ENCODE assay signal across 23 cellular contexts in genomic region chr7:129886184-129886817, GRCh38.
DNase-seq lines count a peak whose midpoint lies in the region; ATAC-seq, FAIRE-seq and TF ChIP-seq lines count a peak whose summit lies in the region.
"Had no signal": no experiment of that assay in that cellular context is flagged by ENCODE, and none has a peak within 500 bp of the region (broad histone marks: within the 10 kb centered on the region; RNA-seq: fewer than 3 reads in every experiment).

No MANE protein-coding gene starts in this region.

- H3K27me3 ChIP-seq in right lobe of liver = no peaks in the 10 kb centered on the region
- H3K27me3 ChIP-seq in HepG2 (ENCODE audit: control insufficient read depth in 1 of 2, insufficient read depth in 2 of 2, low read length in 2 of 2) = no peaks in the 10 kb centered on the region
- no peaks in the 10 kb centered on the region for H3K27me3 ChIP-seq in cardiac muscle cell
- no peaks in the 10 kb centered on the region for H3K27me3 ChIP-seq in neural cell (ENCODE audit: insufficient read depth, low read depth, low read length)
- H3K27me3 ChIP-seq: colonic mucosa, SJSA1 had no signal

- peak; percentile 26 to 77 (median 53) for ATAC-seq in right lobe of liver
- no peak for ATAC-seq in HepG2
- no peak for ATAC-seq in activated naive CD4-positive, alpha-beta T cell treated with anti-CD3 and anti-CD28 coated beads, Interleukin-2, amount 50 U/mL, for 72 hours
- ATAC-seq in HG02759 (IDR thresholded peaks at IDR 0.05; ENCODE audit: unreplicated experiment) = no peak
- ATAC-seq: stimulated activated naive CD8-positive, alpha-beta T cell treated with anti-CD3 and anti-CD28 coated beads, Interleukin-15, Interleukin-2, amounts not matched to agents 100 U/mL and 50 U/mL, for 24 hours had no signal

- H3K9me2 ChIP-seq in neural cell (ENCODE audit: insufficient read depth, low read length) = no peaks in the 10 kb centered on the region

- FAIRE-seq in HepG2 (lab: Jason Lieb, UNC) = no peak
- FAIRE-seq: A204.1 had no signal

- TF ChIP-seq CTCF in right lobe of liver (IDR thresholded peaks at IDR 0.05) (no peak), HepG2 (CRISPR knock-in tag; IDR thresholded peaks at IDR 0.05) (no peak), cardiac muscle cell (IDR thresholded peaks at IDR 0.05; ENCODE audit: low read depth, low read length) (no peak), neural cell (IDR thresholded peaks at IDR 0.05; ENCODE audit: poor library complexity, severe bottlenecking) (no peak)

- TF ChIP-seq POLR2A in right lobe of liver (IDR thresholded peaks at IDR 0.05) (no peak), HepG2 (IDR thresholded peaks at IDR 0.05; ENCODE audit: insufficient read depth in 1 of 2, low read depth in 2 of 2, low read length in 2 of 2) (no peak)

- intact Hi-C loops in right lobe of liver (cut with DNase I) (no loop called here), HepG2 (cut with micrococcal nuclease; ENCODE audit: unreplicated experiment) (no loop called here), posterior cingulate gyrus (cut with DNase I) (no loop called here)

- no peak overlapping the region for H2AFZ ChIP-seq in HepG2 (ENCODE audit: low read length)
- no peak overlapping the region for H2AFZ ChIP-seq in neural cell (ENCODE audit: low read depth, low read length)
- H2AFZ ChIP-seq: PC-9 had no signal

- in situ Hi-C loops in HepG2 (cut with HindIII; ENCODE audit: extremely low pct_ligation_motif_present, low pct_unique_long_range_greater_than_20kb) = no loop called here

- H3K4me2 ChIP-seq in HepG2 (ENCODE audit: low read depth, low read length) = no peak overlapping the region
- no peak overlapping the region for H3K4me2 ChIP-seq in neural cell (ENCODE audit: low read length)
- H3K4me2 ChIP-seq: PC-9 had no signal

- no peaks in the 10 kb centered on the region for H3F3A ChIP-seq in neural cell (ENCODE audit: insufficient read depth, low read length, poor library complexity, severe bottlenecking)

- no peaks in the 10 kb centered on the region for H3K36me3 Mint-ChIP-seq in activated naive CD4-positive, alpha-beta T cell treated with anti-CD3 and anti-CD28 coated beads, Interleukin-2, amount 50 U/mL, for 72 hours

- BruUV-seq in HepG2 (replicated peaks; lab: Mats Ljungman, UMichigan) = no TSS peak

- H3K9ac ChIP-seq in HepG2 (ENCODE audit: insufficient read depth, low read depth, low read length) (no peak overlapping the region), neural cell (ENCODE audit: low read length) (no peak overlapping the region)

- H3K9me3 ChIP-seq in right lobe of liver (no peaks in the 10 kb centered on the region), HepG2 (ENCODE audit: low read length) (no peaks in the 10 kb centered on the region), cardiac muscle cell (ENCODE audit: low read depth) (no peaks in the 10 kb centered on the region), neural cell (ENCODE audit: low read length) (no peaks in the 10 kb centered on the region)
- H3K9me3 ChIP-seq: colonic mucosa, SJSA1 had no signal

- H3K27ac ChIP-seq in right lobe of liver (no peak overlapping the region), HepG2 (ENCODE audit: extremely low read length, insufficient read depth, low read length) (no peak overlapping the region), cardiac muscle cell (peak overlapping the region; percentile 65), neural cell (ENCODE audit: low read length) (no peak overlapping the region)
- H3K27ac ChIP-seq: C4-2B, colonic mucosa, PC-9, SJSA1 had no signal

- H3K4me3 ChIP-seq in right lobe of liver (no peak overlapping the region), HepG2 (replicated peaks in 1 of 3; ENCODE audit: insufficient read depth in 1 of 3, low read depth in 2 of 3, low read length in 3 of 3) (no peak overlapping the region), cardiac muscle cell (no peak overlapping the region), neural cell (ENCODE audit: low read length) (no peak overlapping the region)
- H3K4me3 ChIP-seq: colonic mucosa, PC-9, SJSA1 had no signal

- TF ChIP-seq RAD21 in HepG2 (CRISPR knock-in tag; IDR thresholded peaks at IDR 0.05) (no peak), neural cell (conservative IDR thresholded peaks at IDR 0.05) (no peak)

- no peaks in the 10 kb centered on the region for H3K9me3 Mint-ChIP-seq in activated naive CD4-positive, alpha-beta T cell treated with anti-CD3 and anti-CD28 coated beads, Interleukin-2, amount 50 U/mL, for 72 hours
- H3K9me3 Mint-ChIP-seq: H9 had no signal

- TF ChIP-seq EP300 in HepG2 (IDR thresholded peaks at IDR 0.05; ENCODE audit: low read depth in 2 of 2, low read length in 2 of 2) = no peak
- TF ChIP-seq EP300 in HepG2 (CRISPR knock-in tag; IDR thresholded peaks at IDR 0.05; ENCODE audit: borderline replicate concordance) = no peak
- TF ChIP-seq EP300 in neural cell (conservative IDR thresholded peaks at IDR 0.05; ENCODE audit: poor library complexity, severe bottlenecking) = peak; percentile 64

- H4K20me1 ChIP-seq in HepG2 (ENCODE audit: insufficient read depth, low read length) (peaks cover 5% of the 10 kb centered on the region; the same call in 1 of the 2 replicates), neural cell (ENCODE audit: insufficient read depth) (no peaks in the 10 kb centered on the region)

- H3K4me1 ChIP-seq in right lobe of liver (peaks cover 0 to 6% (median 0%) of the 10 kb centered on the region in 4 donors), HepG2 (ENCODE audit: insufficient read depth, low read length) (peaks cover 19% of the 10 kb centered on the region), cardiac muscle cell (ENCODE audit: low read depth) (peaks cover 7% of the 10 kb centered on the region)
- H3K4me1 ChIP-seq: colonic mucosa, SJSA1 had no signal

- 58% methylated on average over 3 of the region's 3 CpGs for WGBS in right lobe of liver (ENCODE audit: insufficient coverage, low coverage, low lambda C conversion rate, missing lambda C conversion rate)
- WGBS in HepG2 (ENCODE audit: low lambda C conversion rate) = 95% methylated on average over 3 of the region's 3 CpGs

- H3K79me2 ChIP-seq in HepG2 (ENCODE audit: insufficient read depth, low read length) (no peaks in the 10 kb centered on the region), neural cell (replicated peaks; ENCODE audit: insufficient read depth, low read length) (peaks cover 25% of the 10 kb centered on the region)

- POLR2A ChIA-PET in HepG2 (lab: Yijun Ruan, JAX) = no interaction called here

- no peak overlapping the region for H3K27ac Mint-ChIP-seq in activated naive CD4-positive, alpha-beta T cell treated with anti-CD3 and anti-CD28 coated beads, Interleukin-2, amount 50 U/mL, for 72 hours

- DNase-seq in right lobe of liver (no peak), HepG2 (ENCODE audit: low spot score) (no peak), cardiac muscle cell (ENCODE audit: low read depth in 1 of 2, low spot score in 1 of 2) (no peak), NCI-H82 (lab: John Stamatoyannopoulos, UW) (no peak), posterior cingulate gyrus (no peak)
- no peak for DNase-seq in activated naive CD4-positive, alpha-beta T cell treated with anti-CD3 and anti-CD28 coated beads, Interleukin-2, amount 50 U/mL, for 72 hours (ENCODE audit: low spot score in 2 of 2)
- DNase-seq: activated CD4-positive, alpha-beta T cell treated with anti-CD3 and anti-CD28 coated beads, Interleukin-2, amount 50 U/mL, for 48 hours; activated naive CD4-positive, alpha-beta T cell treated with anti-CD3 and anti-CD28 coated beads, Interleukin-2, amount 50 U/mL, for 16 hours; colonic mucosa; GF-D8; H9; hypothalamus; MM.1S; NCI-H1694 treated with DMSO at 0.1 percent for 48 hours; NCI-H2227 treated with DMSO at 0.1 percent for 48 hours; PC-9; stimulated activated CD4-positive, alpha-beta T cell treated with anti-CD3 and anti-CD28 coated beads, Interleukin-2, amount 100 ng/mL, for 24 hours; stimulated activated naive CD8-positive, alpha-beta T cell treated with anti-CD3 and anti-CD28 coated beads, Interleukin-15, Interleukin-2, amounts not matched to agents 100 U/mL and 50 U/mL, for 24 hours had no signal

- CTCF ChIA-PET in HepG2 (lab: Yijun Ruan, JAX; ENCODE audit: low intra/inter-chr PET ratio, low total read pairs) = no interaction called here

- H3K36me3 ChIP-seq in right lobe of liver (no peaks in the 10 kb centered on the region), HepG2 (replicated peaks in 1 of 2; ENCODE audit: control insufficient read depth in 1 of 2, insufficient read depth in 2 of 2, low read length in 2 of 2) (peaks cover 2 to 14% of the 10 kb centered on the region in 2 experiments; a peak in 2 of 5 replicates), cardiac muscle cell (peaks cover 8% of the 10 kb centered on the region), neural cell (ENCODE audit: insufficient read depth, low read length) (no peaks in the 10 kb centered on the region)
- H3K36me3 ChIP-seq: colonic mucosa, SJSA1 had no signal

TF ChIP-seq in HepG2, 621 proteins besides CTCF, POLR2A, EP300 and RAD21 (continues in another document):
- no peak for TF ChIP-seq ZBTB34 (CRISPR knock-in tag; IDR thresholded peaks at IDR 0.05)

TF ChIP-seq in neural cell, 6 proteins besides CTCF, POLR2A, EP300 and RAD21 (continues in another document):
- TF ChIP-seq TAF1 (IDR thresholded peaks at IDR 0.05; ENCODE audit: low read depth) (no peak), POLR2AphosphoS5 (IDR thresholded peaks at IDR 0.05) (no peak), SMC3 (conservative IDR thresholded peaks at IDR 0.05; ENCODE audit: poor library complexity) (no peak), EZH2 (IDR thresholded peaks at IDR 0.05; ENCODE audit: borderline replicate concordance, insufficient read depth, low read length, poor library complexity, severe bottlenecking) (no peak), MXI1 (conservative IDR thresholded peaks at IDR 0.05; ENCODE audit: poor library complexity, severe bottlenecking) (no peak)

Comparison
In these comparisons a context has a peak if more than half of its experiments do, and no peak if none do; other contexts are left out.
1. ATAC-seq: peak in right lobe of liver (4 of 4); none in HepG2 (single experiment), activated naive CD4-positive, alpha-beta T cell treated with anti-CD3 and anti-CD28 coated beads, Interleukin-2, amount 50 U/mL, for 72 hours (0 of 2) and HG02759 (single experiment).